ENCODE assay signal across 16 cellular contexts in genomic region chr17:80008848-80009247, GRCh38. TPM values are rescaled to one million over a fixed set of nuclear protein-coding genes. Genes with fewer than 3 reads are reported as not detected.
DNase-seq lines count a peak whose midpoint lies in the region; ATAC-seq, FAIRE-seq and TF ChIP-seq lines count a peak whose summit lies in the region.
"Had no signal": no experiment of that assay in that cellular context is flagged by ENCODE, and none has a peak within 500 bp of the region (broad histone marks: within the 10 kb centered on the region; RNA-seq: fewer than 3 reads in every experiment).

No MANE protein-coding gene starts in this region.

- no peaks in the 10 kb centered on the region for H3K27me3 ChIP-seq in WERI-Rb-1 (ENCODE audit: insufficient read depth, low read depth, severe bottlenecking)
- H3K27me3 ChIP-seq in neuronal stem cell (ENCODE audit: control insufficient read depth in 3 of 3, insufficient read depth in 3 of 3, low read depth in 1 of 3, low read length in 3 of 3), result no peaks in the 10 kb centered on the region
- H3K27me3 ChIP-seq: ascending aorta, left lung, neural progenitor cell, tibial nerve had no signal

- peak overlapping the region; percentile 11 for H2BK120ac ChIP-seq in neuronal stem cell (ENCODE audit: low read depth, low read length)

- no peak overlapping the region for H2BK12ac ChIP-seq in neuronal stem cell (ENCODE audit: low read length)

- TF ChIP-seq POLR2A in A549 (IDR thresholded peaks at IDR 0.05; ENCODE audit: low read length), result no peak

- H3K4me3 ChIP-seq in A549 (no peak overlapping the region), WERI-Rb-1 (ENCODE audit: low read depth, low read length) (no peak overlapping the region), neuronal stem cell (ENCODE audit: low read length in 2 of 2) (no peak overlapping the region)
- H3K4me3 ChIP-seq: ascending aorta, coronary artery, K562, left lung, neural progenitor cell, tibial nerve had no signal

- H3K18ac ChIP-seq in neuronal stem cell (ENCODE audit: low read length), result no peak overlapping the region

- H4K8ac ChIP-seq in neuronal stem cell (ENCODE audit: low read depth, low read length), result no peak overlapping the region

- no peak overlapping the region for H2AFZ ChIP-seq in neuronal stem cell (ENCODE audit: low read length)
- H2AFZ ChIP-seq: neural progenitor cell had no signal

- TF ChIP-seq RAD21 in A549 (conservative IDR thresholded peaks at IDR 0.05 in 1 of 2, IDR thresholded peaks at IDR 0.05 in 1 of 2), result no peak

- H3K9ac ChIP-seq in neuronal stem cell (ENCODE audit: low read depth, low read length, poor library complexity), result no peak overlapping the region
- H3K9ac ChIP-seq: neural progenitor cell had no signal

- peaks cover 15% of the 10 kb centered on the region for H3K4me1 ChIP-seq in A549
- peaks cover 0 to 7% of the 10 kb centered on the region in 2 donors for H3K4me1 ChIP-seq in neuronal stem cell (ENCODE audit: control insufficient read depth in 2 of 2, insufficient read depth in 1 of 2, low read depth in 1 of 2, low read length in 2 of 2)

- H3K9me3 ChIP-seq in A549 (no peaks in the 10 kb centered on the region; the same call in 2 of the 3 replicates), WERI-Rb-1 (ENCODE audit: severe bottlenecking) (no peaks in the 10 kb centered on the region), neuronal stem cell (replicated peaks in 1 of 2; ENCODE audit: control insufficient read depth in 2 of 2, insufficient read depth in 1 of 2, low read depth in 1 of 2, low read length in 2 of 2) (no peaks in the 10 kb centered on the region)
- H3K9me3 ChIP-seq: ascending aorta, left lung, tibial nerve had no signal

- H3K14ac ChIP-seq in neuronal stem cell (ENCODE audit: low read length), result no peak overlapping the region

- no peak for ATAC-seq in A549

- FAIRE-seq in A549 (lab: Jason Lieb, UNC), result no peak

- DNase-seq in A549 (ENCODE audit: low read depth in 1 of 2, low spot score in 1 of 2) (no peak), WERI-Rb-1 (no peak), neuronal stem cell (ENCODE audit: low spot score) (no peak), GDM1 (lab: John Stamatoyannopoulos, UW) (no peak), C1 segment of cervical spinal cord (lab: John Stamatoyannopoulos, UW) (no peak), hepatic stellate cell (ENCODE audit: low spot score) (no peak)
- DNase-seq: GF-D8, GOT3 had no signal

- H2BK5ac ChIP-seq in neuronal stem cell (ENCODE audit: low read length), result no peak overlapping the region

- H3K4me2 ChIP-seq in A549 (peak overlapping the region; percentile 37; the same call in 2 of the 3 replicates), neuronal stem cell (ENCODE audit: insufficient read depth, low read length, poor library complexity, severe bottlenecking) (no peak overlapping the region)
- H3K4me2 ChIP-seq: neural progenitor cell had no signal

- H3K36me3 ChIP-seq in WERI-Rb-1 (peaks cover 93% of the 10 kb centered on the region), neuronal stem cell (replicated peaks in 1 of 2; ENCODE audit: control insufficient read depth in 2 of 2, insufficient read depth in 2 of 2, low read length in 2 of 2) (peaks cover 20 to 86% of the 10 kb centered on the region in 2 donors)
- H3K36me3 ChIP-seq: neural progenitor cell had no signal

- no peak overlapping the region for H3K4ac ChIP-seq in neuronal stem cell (ENCODE audit: low read length)

- H3K23ac ChIP-seq in neuronal stem cell (ENCODE audit: low read depth, low read length, poor library complexity), result no peak overlapping the region

- CTCF ChIA-PET in A549 (lab: Yijun Ruan, JAX), result interaction anchor here (0.6 to 10.5 kb wide), 77 partner anchors 7 to 971 kb away, joined by 3 to 154 read pairs (median 4); partner anchors contain the start of genes GAA and TBC1D16

- H2BK15ac ChIP-seq in neuronal stem cell (ENCODE audit: low read length), result no peak overlapping the region

- H3K27ac ChIP-seq in A549 (peak overlapping the region; percentile 7 to 16; a peak in 3 of 6 replicates), C4-2B (peak overlapping the region; percentile 67), WERI-Rb-1 (peak overlapping the region; percentile 85), neuronal stem cell (replicated peaks; ENCODE audit: low read length) (no peak overlapping the region)
- H3K27ac ChIP-seq: ascending aorta, coronary artery, left lung, neural progenitor cell had no signal

- peaks cover 5% of the 10 kb centered on the region for H3K79me1 ChIP-seq in neuronal stem cell (ENCODE audit: low read depth, low read length)

- WGBS in A549 (ENCODE audit: missing lambda C conversion rate), result 89% methylated on average over 17 of the region's 18 CpGs
- WGBS in neuronal stem cell (ENCODE audit: extremely low coverage in 2 of 2, insufficient read length in 2 of 2, insufficient replicate concordance in 1 of 2), 2 donors, result no CpG with 5 or more reads among the region's 18 CpGs

- TF ChIP-seq CTCF in A549 (IDR thresholded peaks at IDR 0.05), result no peak
- no peak for TF ChIP-seq CTCF in C4-2B (conservative IDR thresholded peaks at IDR 0.05)
- no peak for TF ChIP-seq CTCF in WERI-Rb-1 (IDR thresholded peaks at IDR 0.05; ENCODE audit: low read depth, low read length)

- no peak overlapping the region for H4K91ac ChIP-seq in neuronal stem cell (ENCODE audit: low read depth, low read length, poor library complexity)

- H2AK5ac ChIP-seq in neuronal stem cell (ENCODE audit: low read depth, low read length), result peak overlapping the region; percentile 27

- POLR2A ChIA-PET in A549 (lab: Yijun Ruan, JAX), result interaction anchor here (1.0 to 1.4 kb wide), 2 partner anchors 26 to 170 kb away, joined by 3 to 5 read pairs; partner anchors contain the start of gene CBX4

- no peak for TF ChIP-seq EP300 in A549 (IDR thresholded peaks at IDR 0.05)

TF ChIP-seq in A549, 52 proteins besides CTCF, POLR2A, EP300 and RAD21 (continues in another document):
- TF ChIP-seq JUN (IDR thresholded peaks at IDR 0.05) (no peak), TP53 (CRISPR knock-in tag; IDR thresholded peaks at IDR 0.05) (no peak), HDAC2 (IDR thresholded peaks at IDR 0.05) (no peak), HEYL (CRISPR knock-in tag; IDR thresholded peaks at IDR 0.05) (no peak), CBX8 (IDR thresholded peaks at IDR 0.05) (no peak), ZFP36 (IDR thresholded peaks at IDR 0.05; ENCODE audit: borderline replicate concordance, partially characterized antibody) (no peak), PHF8 (IDR thresholded peaks at IDR 0.05; ENCODE audit: borderline replicate concordance, low read depth) (no peak), KDM5A (IDR thresholded peaks at IDR 0.05) (no peak), RNF2 (IDR thresholded peaks at IDR 0.05; ENCODE audit: borderline replicate concordance, low read depth) (no peak), ATOH8 (CRISPR knock-in tag; IDR thresholded peaks at IDR 0.05; ENCODE audit: low read depth) (no peak), SREBF2 (IDR thresholded peaks at IDR 0.05) (no peak), REST (IDR thresholded peaks at IDR 0.05) (no peak)

RNA-seq across cellular contexts. Expression of gene TBC1D16, which starts 26.8 kb away (rescaled TPM):
- polyA plus RNA-seq in A549 (2011; rRNA removed) (8.9 and 12.9 TPM in 2 replicates), A549 (2017; fragmentation: RNase III; extraction: RNeasy Plus Mini Kit Qiagen cat#74134 plus additional on column Dnase treatment) (11.5 to 12.5 TPM (median 12.3 TPM) in 3 replicates)
- 5.8 and 7.4 TPM in 2 replicates for polyA plus RNA-seq in A549 (2012; cell fraction: cytosol; rRNA removed)
- 13.9 and 15.8 TPM in 2 replicates for polyA plus RNA-seq in A549 (2012; cell fraction: nucleus; rRNA removed)
- 22.2 and 28.2 TPM in 2 replicates for polyA minus RNA-seq in A549 (2011; rRNA and poly(A)+ RNA removed)
- polyA plus RNA-seq in neuronal stem cell (2013, experiment 1 of 2), result 23.3 TPM
- 22.9 TPM for polyA plus RNA-seq in neuronal stem cell (2013, experiment 2 of 2)

RNA-seq across cellular contexts. Expression of gene CCDC40, which starts 27.6 kb away (rescaled TPM):
- polyA plus RNA-seq in A549 (2011; rRNA removed) (4.3 and 5.9 TPM in 2 replicates), A549 (2017; fragmentation: RNase III; extraction: RNeasy Plus Mini Kit Qiagen cat#74134 plus additional on column Dnase treatment) (8.2 to 12.6 TPM (median 11.3 TPM) in 3 replicates)
- 5.2 and 5.8 TPM in 2 replicates for polyA plus RNA-seq in A549 (2012; cell fraction: cytosol; rRNA removed)
- 15.3 and 16.1 TPM in 2 replicates for polyA plus RNA-seq in A549 (2012; cell fraction: nucleus; rRNA removed)
- polyA minus RNA-seq in A549 (2011; rRNA and poly(A)+ RNA removed), result 5.4 and 9.5 TPM in 2 replicates
- polyA plus RNA-seq in neuronal stem cell (2013, experiment 1 of 2), result 5.8 TPM
- 6.3 TPM for polyA plus RNA-seq in neuronal stem cell (2013, experiment 2 of 2)
- polyA plus RNA-seq: immature natural killer cell had no signal
